ENCODE assay signal across 8 cellular contexts in the genomic region with DNA sequence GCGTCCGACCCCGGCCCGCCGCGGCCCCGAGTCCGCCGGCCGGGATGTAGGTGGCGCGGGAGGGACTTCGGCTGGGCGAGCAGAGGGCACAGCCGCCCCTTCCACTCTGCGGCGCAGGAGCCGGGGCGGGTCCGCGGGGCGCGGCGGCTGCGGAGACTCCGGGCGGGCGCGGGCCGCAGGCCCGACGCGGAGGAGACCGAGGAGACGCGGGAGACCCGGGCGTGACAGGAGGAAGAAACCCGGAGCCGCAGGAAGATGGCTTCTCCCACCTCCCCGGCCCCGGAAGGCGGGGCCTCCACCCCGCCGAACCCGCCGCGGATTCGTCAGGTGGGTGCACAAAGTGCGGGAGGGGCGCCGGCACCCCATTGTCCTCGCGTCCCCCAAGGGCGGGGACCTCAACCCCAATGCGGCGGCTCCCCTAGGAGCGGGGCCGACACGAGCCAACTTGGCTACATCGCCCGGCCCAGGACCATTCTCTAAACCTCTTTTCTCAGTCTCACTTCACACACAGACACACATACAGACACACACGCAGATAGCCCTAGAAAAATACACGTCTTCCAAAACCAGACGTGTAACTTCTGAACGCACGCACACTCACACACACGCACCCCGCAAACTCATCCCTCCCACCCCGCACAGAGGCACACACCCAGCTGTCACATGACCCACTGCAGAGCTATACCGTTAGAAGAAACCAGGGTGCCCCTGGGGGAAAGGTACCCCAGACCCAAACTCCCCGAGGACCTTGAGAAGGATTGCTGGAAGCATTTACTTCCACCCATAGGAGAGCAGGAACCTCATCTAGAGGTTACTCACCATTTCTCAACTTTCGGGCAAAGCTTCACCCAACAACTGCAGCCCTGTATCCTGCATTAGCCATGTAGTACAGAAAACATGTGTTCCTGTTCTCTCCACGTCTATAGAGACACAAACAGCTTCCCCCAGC.
A peak's percentile ranks its signal among the peaks of the same experiment; 100 is the strongest.
DNase-seq lines count a peak whose midpoint lies in the region; ATAC-seq and TF ChIP-seq lines count a peak whose summit lies in the region.
"Not testable (repeated sequence)": the region's sequence is repeated elsewhere in the genome, so short reads cannot be mapped to it uniquely, and the experiment has no call there.

No MANE protein-coding gene starts in this region.

- not testable (repeated sequence) for TF ChIP-seq CTCF in Calu3 (IDR thresholded peaks at IDR 0.05; ENCODE audit: unreplicated experiment); adrenal gland (IDR thresholded peaks at IDR 0.05); foreskin keratinocyte (conservative IDR thresholded peaks at IDR 0.05); mucosa of descending colon (IDR thresholded peaks at IDR 0.05)

- peaks cover 58% of the 10 kb centered on the region for H3K27me3 Mint-ChIP-seq in Calu3 (ENCODE audit: unreplicated experiment)
- peaks cover 42 to 57% of the 10 kb centered on the region in 2 donors for H3K27me3 Mint-ChIP-seq in stimulated activated naive B cell treated with anti-CD40 and anti-IgM and Interleukin-4, amounts not matched to agents 10 μg/mL and 1 μg/mL and 100 μg/mL, for 72 hours

- CTCF ChIA-PET in Calu3 (lab: Charles Lee): interaction anchor here (0.5 kb wide), 1 partner anchor 11 kb away, joined by 3 read pairs; no protein-coding TSS in a partner anchor

- H3K4me1 ChIP-seq in adrenal gland (replicated peaks in 1 of 2) (peaks cover 0 to 11% of the 10 kb centered on the region in 2 donors), mucosa of descending colon (ENCODE audit: low read depth) (peaks cover 12% of the 10 kb centered on the region)
- not testable (repeated sequence) for H3K4me1 ChIP-seq in foreskin keratinocyte

- not testable (repeated sequence) for H3K27me3 ChIP-seq in adrenal gland
- H3K27me3 ChIP-seq in foreskin keratinocyte: peaks cover 63% of the 10 kb centered on the region

- not testable (repeated sequence) for H3K36me3 Mint-ChIP-seq in Calu3 (ENCODE audit: insufficient read depth, unreplicated experiment); stimulated activated naive B cell treated with anti-CD40 and anti-IgM and Interleukin-4, amounts not matched to agents 10 μg/mL and 1 μg/mL and 100 μg/mL, for 72 hours

- H3K27ac ChIP-seq in adrenal gland: peak overlapping the region in 1 of 5 donors; percentile 38
- H3K27ac ChIP-seq in foreskin keratinocyte: not testable (repeated sequence)

- DNase-seq in Calu3 (peak; percentile 0), HuH-7.5 (ENCODE audit: low spot score) (peak; percentile 22), SK-MEL-5 (ENCODE audit: low read depth, low spot score) (peak; percentile 17), adrenal gland (peak in 2 of 7 donors; percentile 18 to 51)
- not testable (repeated sequence) for DNase-seq in foreskin keratinocyte; mucosa of descending colon; stimulated activated naive B cell treated with anti-CD40 and anti-IgM and Interleukin-4, amounts not matched to agents 10 μg/mL and 1 μg/mL and 100 μg/mL, for 72 hours

- H3K27ac Mint-ChIP-seq in Calu3 (ENCODE audit: unreplicated experiment): not testable (repeated sequence)
- peak overlapping the region; percentile 77 for H3K27ac Mint-ChIP-seq in stimulated activated naive B cell treated with anti-CD40 and anti-IgM and Interleukin-4, amounts not matched to agents 10 μg/mL and 1 μg/mL and 100 μg/mL, for 72 hours

- H3K4me3 Mint-ChIP-seq in Calu3 (ENCODE audit: low read depth, unreplicated experiment): peak overlapping the region; percentile 77
- peak overlapping the region; percentile 84 to 90 for H3K4me3 Mint-ChIP-seq in stimulated activated naive B cell treated with anti-CD40 and anti-IgM and Interleukin-4, amounts not matched to agents 10 μg/mL and 1 μg/mL and 100 μg/mL, for 72 hours

- not testable (repeated sequence) for H3K9me3 Mint-ChIP-seq in Calu3 (ENCODE audit: low read depth, unreplicated experiment); stimulated activated naive B cell treated with anti-CD40 and anti-IgM and Interleukin-4, amounts not matched to agents 10 μg/mL and 1 μg/mL and 100 μg/mL, for 72 hours

- 0 to 2% (median 1%) methylated on average over 9 to 34 of the region's 74 CpGs for WGBS in adrenal gland, 4 donors

- TF ChIP-seq POLR2A in adrenal gland (IDR thresholded peaks at IDR 0.05): not testable (repeated sequence)

- H3K9me3 ChIP-seq in adrenal gland (replicated peaks in 1 of 3); mucosa of descending colon: not testable (repeated sequence)

- not testable (repeated sequence) for H3K36me3 ChIP-seq in adrenal gland (replicated peaks in 1 of 2); mucosa of descending colon (ENCODE audit: low read depth)

- in situ Hi-C loops in SK-MEL-5 (cut with HindIII; ENCODE audit: low pct_unique_long_range_greater_than_20kb, low sequenced_read_pairs): not testable (repeated sequence)

- peak; percentile 58 for ATAC-seq in GM21528 (IDR thresholded peaks at IDR 0.05; ENCODE audit: low FRiP score, unreplicated experiment)
- peak; percentile 58 for ATAC-seq in foreskin keratinocyte
- peak; percentile 74 for ATAC-seq in mucosa of descending colon
- ATAC-seq in stimulated activated naive B cell treated with anti-CD40 and anti-IgM and Interleukin-4, amounts not matched to agents 10 μg/mL and 1 μg/mL and 100 μg/mL, for 72 hours (replicated peaks): peak; percentile 68 to 71

- H3K4me1 Mint-ChIP-seq in Calu3 (ENCODE audit: low read depth, unreplicated experiment): peaks cover 13% of the 10 kb centered on the region
- H3K4me1 Mint-ChIP-seq in stimulated activated naive B cell treated with anti-CD40 and anti-IgM and Interleukin-4, amounts not matched to agents 10 μg/mL and 1 μg/mL and 100 μg/mL, for 72 hours: peaks cover 16 to 23% of the 10 kb centered on the region in 2 donors

- H3K4me3 ChIP-seq in adrenal gland: peak overlapping the region; percentile 13 to 75 (median 18)
- not testable (repeated sequence) for H3K4me3 ChIP-seq in mucosa of descending colon

- intact Hi-C loops in Calu3 (cut with micrococcal nuclease; ENCODE audit: unreplicated experiment); adrenal gland (cut with DNase I); mucosa of descending colon (cut with DNase I, micrococcal nuclease): not testable (repeated sequence)

- BruUV-seq in Calu3 (replicated peaks; lab: Mats Ljungman, UMichigan): not testable (repeated sequence)
